ENCODE assay signal across 14 cellular contexts in the genomic region with DNA sequence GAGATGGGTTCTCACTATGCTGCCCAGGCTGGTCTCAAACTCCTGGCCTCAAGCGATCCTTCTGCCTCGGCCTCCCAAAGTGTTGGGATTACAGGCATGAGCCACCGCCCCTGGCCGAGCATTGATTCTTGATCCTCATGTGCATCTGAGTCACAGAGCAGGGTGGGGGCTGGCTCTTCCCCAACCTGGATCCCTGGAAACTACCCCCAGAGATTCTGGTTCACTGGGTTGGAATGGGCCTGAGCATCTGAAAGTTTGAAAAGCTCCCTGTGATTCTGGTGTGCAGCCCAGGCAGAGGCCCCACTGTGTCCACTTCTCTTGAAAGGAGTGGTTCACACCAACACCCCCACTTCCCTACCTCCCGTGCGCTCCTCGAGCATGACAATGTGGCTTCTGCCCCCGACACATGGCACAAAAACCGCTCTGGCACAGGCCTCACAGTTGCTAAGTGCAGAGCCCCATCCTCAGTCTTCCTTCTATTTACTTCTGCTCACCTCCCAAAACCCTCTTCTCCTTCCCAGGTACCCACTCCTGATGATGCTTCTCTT. TPM values are rescaled to one million over a fixed set of nuclear protein-coding genes. Genes with fewer than 3 reads are reported as not detected.
"Had no signal": no experiment of that assay in that cellular context is flagged by ENCODE, and none has a peak within 500 bp of the region (broad histone marks: within the 10 kb centered on the region; RNA-seq: fewer than 3 reads in every experiment).

No MANE protein-coding gene starts in this region.

- H3K27ac ChIP-seq: skin epidermis, thyroid gland had no signal

- H3K27me3 ChIP-seq: thyroid gland had no signal

- H3K9me3 ChIP-seq: thyroid gland had no signal

- H3K9me3 Mint-ChIP-seq: naive B cell had no signal

- H3K27me3 Mint-ChIP-seq: naive B cell had no signal

- ATAC-seq: activated CD4-positive, CD25-positive, alpha-beta regulatory T cell treated with anti-CD3 and anti-CD28 coated beads, Interleukin-2, amount 50 U/mL, for 24 hours had no signal

- DNase-seq: activated gamma-delta T cell treated with Interleukin-2 at 50 U/mL for 16 hours; activated T-cell treated with anti-CD3 and anti-CD28 coated beads, Interleukin-2, amount 50 U/mL, for 1 hour; aorta; effector CD8-positive, alpha-beta T cell; hippocampal formation; naive B cell; retina; SIG-M5; stimulated activated CD4-positive, alpha-beta T cell treated with anti-CD3 and anti-CD28 coated beads, Interleukin-4, amount 100 ng/mL, for 4 hours; T-helper 2 cell; thyroid gland had no signal

- H3K4me3 ChIP-seq: skin epidermis, thyroid gland had no signal

- H3K4me1 ChIP-seq: thyroid gland had no signal

- H3K36me3 ChIP-seq: thyroid gland had no signal

- H3K36me3 Mint-ChIP-seq: naive B cell had no signal

RNA-seq across cellular contexts. Expression of gene SPN, which starts 20.6 kb away (rescaled TPM):
- total RNA-seq: bronchial epithelial cell had no signal
